In the genomic region with DNA sequence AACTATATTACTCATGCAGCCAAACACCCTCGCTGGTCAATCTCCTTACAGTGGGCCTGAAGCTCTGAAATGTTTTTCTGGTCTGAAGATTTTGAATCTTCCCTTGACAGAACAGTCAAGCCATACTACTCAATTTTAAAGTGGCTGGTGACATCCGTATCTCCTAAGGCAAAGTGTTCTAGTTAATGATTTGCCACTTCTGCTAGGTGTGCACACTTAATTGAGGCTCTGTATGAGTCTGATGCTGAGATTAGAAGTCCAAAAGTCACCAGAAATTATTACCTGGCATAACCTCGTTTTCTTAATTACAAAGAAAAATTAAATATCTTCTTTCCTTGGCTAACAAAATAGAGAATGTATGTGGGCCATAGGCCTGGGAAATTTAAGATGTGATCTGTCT, we compare ENCODE assay signal across 29 cellular contexts.
"Had no signal": no experiment of that assay in that cellular context is flagged by ENCODE, and none has a peak within 500 bp of the region (broad histone marks: within the 10 kb centered on the region; RNA-seq: fewer than 3 reads in every experiment).

No MANE protein-coding gene starts in this region.

- H3K36me3 Mint-ChIP-seq: activated CD4-positive, alpha-beta memory T cell treated with anti-CD3 and anti-CD28 coated beads for 36 hours; activated naive CD4-positive, alpha-beta T cell treated with anti-CD3 and anti-CD28 coated beads, Interleukin-2, amount 50 U/mL, for 72 hours; T-cell had no signal

- H3K4me3 Mint-ChIP-seq: activated CD4-positive, alpha-beta memory T cell treated with anti-CD3 and anti-CD28 coated beads for 36 hours; activated CD4-positive, alpha-beta T cell treated with anti-CD3 and anti-CD28 coated beads, Interleukin-2, amount 10 ng/mL, durations not matched to agents 7 days and 5 days; activated naive CD8-positive, alpha-beta T cell treated with anti-CD3 and anti-CD28 coated beads, Interleukin-2, amount 50 U/mL, for 24 hours; activated T-cell treated with anti-CD3 and anti-CD28 coated beads, Interleukin-2, amount 50 U/mL, for 4 hours; T-cell had no signal

- H3K9me3 Mint-ChIP-seq: activated CD4-positive, alpha-beta memory T cell treated with anti-CD3 and anti-CD28 coated beads for 36 hours; activated CD4-positive, alpha-beta T cell treated with anti-CD3 and anti-CD28 coated beads, Interleukin-2, amount 10 ng/mL, durations not matched to agents 7 days and 5 days; activated T-cell treated with anti-CD3 and anti-CD28 coated beads, Interleukin-2, amount 50 U/mL, for 4 hours; T-cell had no signal

- ATAC-seq: activated naive CD4-positive, alpha-beta T cell treated with anti-CD3 and anti-CD28 coated beads, Interleukin-2, amount 50 U/mL, for 72 hours; activated naive CD8-positive, alpha-beta T cell treated with anti-CD3 and anti-CD28 coated beads, Interleukin-2, amount 50 U/mL, for 24 hours; activated T-cell treated with anti-CD3 and anti-CD28 coated beads, Interleukin-2, amount 50 U/mL, for 4 hours; body of pancreas; Right ventricle myocardium inferior; T-cell had no signal

- H3K27ac ChIP-seq: ascending aorta, body of pancreas, PC-9, SK-N-MC had no signal

- H3K27ac Mint-ChIP-seq: activated CD4-positive, alpha-beta memory T cell treated with anti-CD3 and anti-CD28 coated beads for 36 hours; activated CD4-positive, alpha-beta T cell treated with anti-CD3 and anti-CD28 coated beads, Interleukin-2, amount 10 ng/mL, durations not matched to agents 7 days and 5 days; activated naive CD4-positive, alpha-beta T cell treated with anti-CD3 and anti-CD28 coated beads, Interleukin-2, amount 50 U/mL, for 72 hours; activated naive CD8-positive, alpha-beta T cell treated with anti-CD3 and anti-CD28 coated beads, Interleukin-2, amount 50 U/mL, for 24 hours; T-cell had no signal

- H3K4me1 Mint-ChIP-seq: activated CD4-positive, alpha-beta T cell treated with anti-CD3 and anti-CD28 coated beads, Interleukin-2, amount 10 ng/mL, durations not matched to agents 7 days and 5 days; activated naive CD8-positive, alpha-beta T cell treated with anti-CD3 and anti-CD28 coated beads, Interleukin-2, amount 50 U/mL, for 24 hours; T-cell had no signal

- H3K27me3 Mint-ChIP-seq: activated CD4-positive, alpha-beta memory T cell treated with anti-CD3 and anti-CD28 coated beads for 36 hours had no signal

- FAIRE-seq: bronchial epithelial cell, TTC549 had no signal

- DNase-seq: activated CD4-positive, alpha-beta memory T cell treated with anti-CD3 and anti-CD28 coated beads for 36 hours; activated CD4-positive, alpha-beta T cell treated with anti-CD3 and anti-CD28 coated beads, Interleukin-2, amount 10 ng/mL, durations not matched to agents 7 days and 5 days; activated CD4-positive, CD25-positive, alpha-beta regulatory T cell; activated CD8-positive, alpha-beta memory T cell treated with anti-CD3 and anti-CD28 coated beads for 24 hours; activated effector memory CD4-positive, alpha-beta T cell treated with anti-CD3 and anti-CD28 coated beads, Interleukin-2, amount 50 U/mL, for 16 hours; activated naive CD4-positive, alpha-beta T cell treated with Interleukin-2 at 50 U/mL for 16 hours; activated naive CD8-positive, alpha-beta T cell treated with anti-CD3 and anti-CD28 coated beads, Interleukin-2, amount 50 U/mL, for 24 hours; activated T-cell treated with anti-CD3 and anti-CD28 coated beads, Interleukin-2, amount 50 U/mL, for 4 hours; amniotic stem cell; body of pancreas; Kasumi-1; KBM-7; NCI-H1048; NCI-H146; NCI-H187 treated with DMSO at 0.1 percent for 48 hours; NCI-H2081 treated with DMSO at 0.1 percent for 48 hours; NCI-H446; NCI-H524; PC-9; RPMI8226; T-cell; T-helper 2 cell; T1000 had no signal
